8 cellular contexts compared by ENCODE assay signal in the genomic region with DNA sequence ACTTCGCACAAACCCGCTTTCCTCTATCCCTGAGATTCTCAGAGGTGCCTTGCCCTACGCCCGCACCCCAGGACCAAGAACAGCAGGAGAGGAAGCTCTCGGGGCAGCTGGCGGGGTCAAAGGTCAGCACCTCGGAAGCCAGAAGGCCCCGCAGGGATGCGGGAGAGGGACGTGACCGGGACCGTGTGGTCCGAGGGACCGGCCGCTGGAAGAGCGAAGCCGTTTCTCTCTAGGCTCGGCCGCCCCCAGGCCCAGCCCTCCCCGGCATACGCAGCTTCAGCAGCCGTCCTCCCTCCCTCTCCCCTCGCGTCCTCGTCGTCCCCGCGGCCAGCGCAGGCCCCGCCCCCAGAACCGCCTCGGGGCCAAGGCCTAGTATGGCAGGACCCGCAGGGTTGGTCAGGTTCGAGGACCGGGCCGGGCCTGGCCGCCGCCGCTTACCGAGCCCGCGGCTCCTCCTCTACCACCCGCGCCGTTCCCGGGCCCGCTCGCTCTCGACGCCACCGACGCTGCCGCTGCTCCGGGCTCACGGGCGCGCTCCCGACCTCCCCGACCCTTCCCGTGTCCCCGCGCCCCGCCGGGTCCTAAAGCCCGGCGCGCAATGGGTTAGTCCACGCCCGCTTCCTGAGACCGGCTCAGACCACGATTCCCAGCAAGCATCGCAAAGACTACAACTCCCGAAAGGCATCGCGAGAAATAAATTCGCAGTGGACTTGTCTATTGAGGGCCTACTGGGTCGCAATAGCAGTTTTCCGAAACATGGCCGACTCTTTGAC. TPM values are rescaled to one million over a fixed set of nuclear protein-coding genes. Genes with fewer than 3 reads are reported as not detected.
A peak's percentile ranks its signal among the peaks of the same experiment; 100 is the strongest.
DNase-seq lines count a peak whose midpoint lies in the region; ATAC-seq and TF ChIP-seq lines count a peak whose summit lies in the region.

Gene ARMH3 (minus strand): TSS at position 527 of the 773 bp plus-strand sequence. CDS start 16,059 bp downstream, outside the sequence.

- H3K4me3 ChIP-seq in AG10803 (ENCODE audit: low read length) = peak within 1 kb of the TSS; percentile 89

- H3K27ac Mint-ChIP-seq in chondrocyte (ENCODE audit: unreplicated experiment) = peak within 1 kb of the TSS; percentile 95

- peaks cover 32% of the 10 kb centered on the region for H3K4me1 Mint-ChIP-seq in chondrocyte (ENCODE audit: low read depth)

- peak; percentile 93 for ATAC-seq in GM19035 (IDR thresholded peaks at IDR 0.05; ENCODE audit: unreplicated experiment)
- peak; percentile 96 for ATAC-seq in HG03354 (IDR thresholded peaks at IDR 0.05; ENCODE audit: poor library complexity, severe bottlenecking, unreplicated experiment)

- H3K36me3 Mint-ChIP-seq in chondrocyte (ENCODE audit: low read depth) = no peaks in the 10 kb centered on the region

- H3K9me3 Mint-ChIP-seq in chondrocyte (ENCODE audit: low read depth) = no peaks in the 10 kb centered on the region

- peak; percentile 98 for DNase-seq in AG10803 (ENCODE audit: low read depth)
- peak; percentile 98 for DNase-seq in NCI-H460 (ENCODE audit: extremely low read depth, low read depth)
- peak; percentile 78 to 82 for DNase-seq in activated CD4-positive, alpha-beta T cell treated with anti-CD3 and anti-CD28 coated beads for 24 hours (ENCODE audit: low read depth in 2 of 2)
- peak; percentile 97 for DNase-seq in chondrocyte (ENCODE audit: low spot score)
- peak; percentile 91 for DNase-seq in kidney glomerular epithelial cell (lab: John Stamatoyannopoulos, UW)
- DNase-seq in stimulated activated CD4-positive, alpha-beta T cell treated with anti-CD3 and anti-CD28 coated beads, Interleukin-1b, Interleukin-23, amount 100 ng/mL, for 1 hour (ENCODE audit: low read depth in 2 of 2) = peak; percentile 64 to 70

- H3K4me3 Mint-ChIP-seq in chondrocyte (ENCODE audit: unreplicated experiment) = peak within 1 kb of the TSS; percentile 86

- no peaks in the 10 kb centered on the region for H3K27me3 Mint-ChIP-seq in chondrocyte (ENCODE audit: low read depth)

- TF ChIP-seq CTCF in AG10803 (conservative IDR thresholded peaks at IDR 0.05; ENCODE audit: low read length) (no peak), chondrocyte (IDR thresholded peaks at IDR 0.05) (no peak)

RNA-seq across cellular contexts. Expression of gene ARMH3, which starts in this region (rescaled TPM):
- 6.6 and 7.9 TPM in 2 replicates for total RNA-seq in NCI-H460 (2014; rRNA removed; shearing (Covaris generic))
- 4.7 and 4.8 TPM in 2 replicates for polyA plus RNA-seq in NCI-H460 (2014; cell fraction: nucleus; rRNA removed)
- total RNA-seq in chondrocyte = 18.1 to 19.3 TPM (median 18.4 TPM) in 3 replicates

Comparison
In these comparisons a context has a peak if more than half of its experiments do, and no peak if none do; other contexts are left out.
1. Peak in every context shown above with its lines: DNase-seq, ATAC-seq and H3K4me3 ChIP-seq.